In genomic region chr2:23012499-23012898, GRCh38 we compare ENCODE assay signal across 16 cellular contexts.
DNase-seq lines count a peak whose midpoint lies in the region; ATAC-seq and TF ChIP-seq lines count a peak whose summit lies in the region.
"Had no signal": no experiment of that assay in that cellular context is flagged by ENCODE, and none has a peak within 500 bp of the region (broad histone marks: within the 10 kb centered on the region; RNA-seq: fewer than 3 reads in every experiment).

No MANE protein-coding gene starts in this region.

- H4K5ac ChIP-seq in mesendoderm (ENCODE audit: low read length): no peak overlapping the region

- no peak overlapping the region for H2BK5ac ChIP-seq in mesendoderm (ENCODE audit: low read length)

- H3K36me3 Mint-ChIP-seq in activated naive CD4-positive, alpha-beta T cell treated with anti-CD3 and anti-CD28 coated beads, Interleukin-2, amount 50 U/mL, for 72 hours: no peaks in the 10 kb centered on the region
- H3K36me3 Mint-ChIP-seq: CD4-positive, CD25-positive, alpha-beta regulatory T cell; CD8-positive, alpha-beta T cell had no signal

- WGBS in mesendoderm (ENCODE audit: extremely low coverage, insufficient coverage, low lambda C conversion rate): no CpG with 5 or more reads among the region's 2 CpGs

- no peak overlapping the region for H4K8ac ChIP-seq in mesendoderm (ENCODE audit: low read depth, low read length)

- no peak overlapping the region for H3K27ac Mint-ChIP-seq in activated naive CD4-positive, alpha-beta T cell treated with anti-CD3 and anti-CD28 coated beads, Interleukin-2, amount 50 U/mL, for 72 hours
- H3K27ac Mint-ChIP-seq: CD4-positive, CD25-positive, alpha-beta regulatory T cell; CD8-positive, alpha-beta T cell had no signal

- no peak overlapping the region for H3K56ac ChIP-seq in mesendoderm (ENCODE audit: low read length)

- no peak overlapping the region for H3K4me3 ChIP-seq in mesendoderm (ENCODE audit: low read length)
- no peak overlapping the region for H3K4me3 ChIP-seq in BE2C (ENCODE audit: low read depth, low read length)
- H3K4me3 ChIP-seq: BLaER1, GM23248 had no signal

- H2BK15ac ChIP-seq in mesendoderm (replicated peaks; ENCODE audit: low read depth): no peak overlapping the region

- no peak overlapping the region for H3K18ac ChIP-seq in mesendoderm (ENCODE audit: low read length)

- TF ChIP-seq CTCF in BE2C (IDR thresholded peaks at IDR 0.05; ENCODE audit: low read depth, low read length): no peak

- ATAC-seq in left lobe of liver: peak; percentile 42
- ATAC-seq in activated naive CD4-positive, alpha-beta T cell treated with anti-CD3 and anti-CD28 coated beads, Interleukin-2, amount 50 U/mL, for 72 hours: no peak
- ATAC-seq: CD8-positive, alpha-beta T cell had no signal

- no peaks in the 10 kb centered on the region for H3K9me3 ChIP-seq in BE2C
- H3K9me3 ChIP-seq: BLaER1, Caco-2 had no signal

- H3K4me2 ChIP-seq in mesendoderm (ENCODE audit: low read length): no peak overlapping the region
- H3K4me2 ChIP-seq: BLaER1 had no signal

- no peak overlapping the region for H2BK120ac ChIP-seq in mesendoderm (ENCODE audit: low read depth, low read length)

- H3K9ac ChIP-seq in mesendoderm (ENCODE audit: low read length): no peak overlapping the region
- H3K9ac ChIP-seq: BLaER1, GM23248 had no signal

- no peak overlapping the region for H3K4ac ChIP-seq in mesendoderm (ENCODE audit: low read depth, low read length)

- no peaks in the 10 kb centered on the region for H3K79me1 ChIP-seq in mesendoderm (ENCODE audit: low read length)

- no peak overlapping the region for H3K23ac ChIP-seq in mesendoderm (ENCODE audit: low read length)

- no peak overlapping the region for H3K27ac ChIP-seq in mesendoderm (ENCODE audit: low read depth, low read length)
- H3K27ac ChIP-seq: BLaER1, C4-2B, GM23248 had no signal

- H3K36me3 ChIP-seq in mesendoderm (ENCODE audit: control insufficient read depth, insufficient read depth, low read length) (no peaks in the 10 kb centered on the region), BE2C (no peaks in the 10 kb centered on the region)
- H3K36me3 ChIP-seq: BLaER1 had no signal

- H3K27me3 ChIP-seq in mesendoderm (ENCODE audit: insufficient read depth, low read length, poor library complexity) (no peaks in the 10 kb centered on the region), BE2C (no peaks in the 10 kb centered on the region)
- H3K27me3 ChIP-seq: BLaER1 had no signal

- H3K79me2 ChIP-seq in mesendoderm (ENCODE audit: control insufficient read depth, insufficient read depth, low read length): no peaks in the 10 kb centered on the region

- no peak overlapping the region for H2AK5ac ChIP-seq in mesendoderm (ENCODE audit: low read length)

- H3K4me1 ChIP-seq in mesendoderm (ENCODE audit: control insufficient read depth, low read depth, low read length) (peaks cover 6% of the 10 kb centered on the region), BE2C (no peaks in the 10 kb centered on the region)
- H3K4me1 ChIP-seq: BLaER1, Caco-2 had no signal

- no peaks in the 10 kb centered on the region for H3K9me3 Mint-ChIP-seq in activated naive CD4-positive, alpha-beta T cell treated with anti-CD3 and anti-CD28 coated beads, Interleukin-2, amount 50 U/mL, for 72 hours
- H3K9me3 Mint-ChIP-seq: CD8-positive, alpha-beta T cell had no signal

- no peak for DNase-seq in left lobe of liver (ENCODE audit: low spot score)
- peak; percentile 70 for DNase-seq in mesendoderm
- peak; percentile 60 for DNase-seq in putamen (ENCODE audit: low spot score)
- no peak for DNase-seq in stimulated activated CD4-positive, alpha-beta T cell treated with anti-CD3 and anti-CD28 coated beads, Interleukin-4, amount 100 ng/mL, for 4 hours
- no peak for DNase-seq in activated naive CD4-positive, alpha-beta T cell treated with anti-CD3 and anti-CD28 coated beads, Interleukin-2, amount 50 U/mL, for 72 hours (ENCODE audit: low spot score in 2 of 2)
- DNase-seq in BE2C: no peak
- DNase-seq: Caco-2; CD4-positive, CD25-positive, alpha-beta regulatory T cell; CD8-positive, alpha-beta T cell; DMS153; DND-41; GM23248; H7; HCEC 1CT had no signal

Comparison
In these comparisons a context has a peak if more than half of its experiments do, and no peak if none do; other contexts are left out.
1. DNase-seq: peak in mesendoderm (single experiment) and putamen (single experiment); none in left lobe of liver (single experiment), stimulated activated CD4-positive, alpha-beta T cell treated with anti-CD3 and anti-CD28 coated beads, Interleukin-4, amount 100 ng/mL, for 4 hours (0 of 2), activated naive CD4-positive, alpha-beta T cell treated with anti-CD3 and anti-CD28 coated beads, Interleukin-2, amount 50 U/mL, for 72 hours (0 of 2) and BE2C (single experiment).